ENCODE assay signal across 28 cellular contexts in the genomic region with DNA sequence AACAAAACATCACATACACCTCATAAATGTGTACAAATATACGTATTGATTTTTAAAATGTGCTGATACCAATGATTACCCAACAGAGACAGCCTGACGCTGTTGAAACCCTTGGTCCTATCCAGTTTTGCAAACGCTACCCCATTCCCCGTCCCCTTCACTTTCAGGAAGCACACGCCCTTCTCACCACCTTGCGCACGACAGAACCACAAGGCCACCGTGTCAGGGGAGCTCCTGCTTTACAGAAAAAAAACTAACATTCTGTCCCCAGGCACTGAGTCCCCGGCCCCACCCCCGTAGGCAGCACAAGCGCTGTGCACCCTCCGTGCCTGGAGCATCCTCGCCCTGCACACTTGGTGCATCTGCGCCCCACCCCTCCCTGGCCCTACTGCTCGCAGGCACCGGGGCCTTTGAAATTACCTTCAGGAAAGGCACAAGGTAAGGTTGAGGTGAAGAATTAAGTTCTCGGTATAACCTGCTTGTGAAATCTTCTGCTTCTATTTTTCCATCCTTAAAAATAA.
"Had no signal": no experiment of that assay in that cellular context is flagged by ENCODE, and none has a peak within 500 bp of the region (broad histone marks: within the 10 kb centered on the region; RNA-seq: fewer than 3 reads in every experiment).

No MANE protein-coding gene starts in this region.

- H3K4me1 ChIP-seq: parathyroid adenoma, psoas muscle, tibial artery, upper lobe of right lung, uterus had no signal

- H3K27ac ChIP-seq: ovary, parathyroid adenoma, psoas muscle, right lobe of liver, sigmoid colon, suprapubic skin, testis, tibial artery, transverse colon, upper lobe of right lung, uterus had no signal

- H3K27me3 ChIP-seq: ovary, right lobe of liver, sigmoid colon, suprapubic skin, testis, tibial artery, transverse colon, upper lobe of right lung, uterus had no signal

- H3K27ac Mint-ChIP-seq: naive thymus-derived CD4-positive, alpha-beta T cell; nephron; stimulated activated memory B cell treated with anti-CD40 and anti-IgM and Interleukin-4, amounts not matched to agents 10 μg/mL and 1 μg/mL and 100 μg/mL, for 72 hours; type B pancreatic cell had no signal

- H3K27me3 Mint-ChIP-seq: naive thymus-derived CD4-positive, alpha-beta T cell; progenitor cell of endocrine pancreas; stimulated activated memory B cell treated with anti-CD40 and anti-IgM and Interleukin-4, amounts not matched to agents 10 μg/mL and 1 μg/mL and 100 μg/mL, for 72 hours; stimulated activated naive CD8-positive, alpha-beta T cell treated with anti-CD3 and anti-CD28 coated beads, Interleukin-15, amount 100 ng/mL, for 72 hours; type B pancreatic cell had no signal

- DNase-seq: naive thymus-derived CD4-positive, alpha-beta T cell; occipital lobe; ovary; psoas muscle; right cardiac atrium; right lobe of liver; sigmoid colon; small intestine; stimulated activated CD4-positive, alpha-beta T cell treated with anti-CD3 and anti-CD28 coated beads, Interleukin-15, amount 100 ng/mL, for 24 hours; stimulated activated CD4-positive, alpha-beta T cell treated with anti-CD3 and anti-CD28 coated beads, Interleukin-2, amount 100 ng/mL, for 24 hours; stimulated activated CD4-positive, alpha-beta T cell treated with anti-CD3 and anti-CD28 coated beads, Interleukin-2, amount 100 ng/mL, for 48 hours; stimulated activated CD4-positive, alpha-beta T cell treated with anti-CD3 and anti-CD28 coated beads, Interleukin-4, amount 100 ng/mL, for 24 hours; stimulated activated naive CD4-positive, alpha-beta T cell; stimulated activated naive CD8-positive, alpha-beta T cell treated with anti-CD3 and anti-CD28 coated beads, Interleukin-15, amount 100 ng/mL, for 72 hours; stimulated activated naive CD8-positive, alpha-beta T cell treated with anti-CD3 and anti-CD28 coated beads, Interleukin-15, Interleukin-2, amounts not matched to agents 100 U/mL and 50 U/mL, for 24 hours; substantia nigra; testis; tibial artery; transverse colon; upper lobe of right lung; uterus had no signal

- H3K9me3 ChIP-seq: ovary, psoas muscle, right lobe of liver, sigmoid colon, suprapubic skin, testis, tibial artery, transverse colon, upper lobe of right lung, uterus had no signal

- H3K36me3 ChIP-seq: ovary, uterus had no signal

- H3K9me3 Mint-ChIP-seq: naive thymus-derived CD4-positive, alpha-beta T cell; nephron; neural crest cell; stimulated activated memory B cell treated with anti-CD40 and anti-IgM and Interleukin-4, amounts not matched to agents 10 μg/mL and 1 μg/mL and 100 μg/mL, for 72 hours; stimulated activated naive CD8-positive, alpha-beta T cell treated with anti-CD3 and anti-CD28 coated beads, Interleukin-15, amount 100 ng/mL, for 72 hours; type B pancreatic cell had no signal

- ATAC-seq: naive thymus-derived CD4-positive, alpha-beta T cell; psoas muscle; right cardiac atrium; right lobe of liver; stimulated activated memory B cell treated with anti-CD40 and anti-IgM and Interleukin-4, amounts not matched to agents 10 μg/mL and 1 μg/mL and 100 μg/mL, for 72 hours; stimulated activated naive CD8-positive, alpha-beta T cell treated with anti-CD3 and anti-CD28 coated beads, Interleukin-15, amount 100 ng/mL, for 72 hours; stimulated activated naive CD8-positive, alpha-beta T cell treated with anti-CD3 and anti-CD28 coated beads, Interleukin-15, Interleukin-2, amounts not matched to agents 100 U/mL and 50 U/mL, for 24 hours; upper lobe of right lung had no signal

- H3K4me3 Mint-ChIP-seq: nephron; neural crest cell; stimulated activated memory B cell treated with anti-CD40 and anti-IgM and Interleukin-4, amounts not matched to agents 10 μg/mL and 1 μg/mL and 100 μg/mL, for 72 hours; stimulated activated naive CD8-positive, alpha-beta T cell treated with anti-CD3 and anti-CD28 coated beads, Interleukin-15, amount 100 ng/mL, for 72 hours; type B pancreatic cell had no signal

- H3K4me1 Mint-ChIP-seq: nephron, neural crest cell had no signal

- H3K4me3 ChIP-seq: ovary, psoas muscle, right lobe of liver, sigmoid colon, suprapubic skin, testis, tibial artery, transverse colon, upper lobe of right lung, uterus had no signal
